ENCODE assay signal across 1 cellular context in the genomic region with DNA sequence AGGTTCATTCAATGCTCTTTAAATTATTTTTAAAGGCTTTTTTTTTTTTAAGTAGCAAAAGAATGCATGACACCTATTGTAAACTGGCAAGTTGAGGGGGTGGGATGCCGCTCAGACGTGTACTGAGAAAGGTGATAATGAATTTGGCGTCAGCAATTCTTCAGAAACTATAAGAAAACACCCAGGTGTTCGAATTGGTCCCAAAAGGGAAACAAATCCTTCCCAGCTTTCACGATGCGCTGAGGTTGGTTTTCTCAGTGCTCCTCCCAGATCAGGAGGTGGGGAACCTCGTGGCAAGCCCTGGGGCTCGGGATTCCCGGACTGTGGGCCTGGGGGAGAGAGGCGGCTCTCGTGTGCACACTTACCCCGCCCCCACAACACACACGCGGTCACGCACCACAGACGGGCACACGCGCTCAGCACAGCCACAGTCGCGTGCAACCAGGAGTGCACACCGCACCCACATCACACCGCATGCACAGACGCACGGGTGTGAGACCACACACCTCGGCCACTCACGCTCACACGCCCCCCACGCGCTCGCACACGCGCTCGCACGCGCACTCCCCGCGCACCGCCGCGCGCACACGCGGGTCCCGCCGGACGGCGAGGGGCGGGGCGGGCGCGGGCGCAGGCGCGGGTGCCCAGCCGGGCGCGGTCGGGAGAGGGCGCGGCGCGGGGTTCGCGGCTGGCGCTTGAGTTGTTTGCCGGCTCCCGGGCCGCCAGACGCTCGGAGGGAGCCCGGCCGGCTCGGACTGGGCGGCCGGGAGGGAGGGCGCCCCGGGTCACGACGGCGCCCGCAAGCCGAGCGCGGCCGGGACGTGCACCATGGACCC.
TF ChIP-seq lines count a peak whose summit lies in the region.

A gene with protein sequence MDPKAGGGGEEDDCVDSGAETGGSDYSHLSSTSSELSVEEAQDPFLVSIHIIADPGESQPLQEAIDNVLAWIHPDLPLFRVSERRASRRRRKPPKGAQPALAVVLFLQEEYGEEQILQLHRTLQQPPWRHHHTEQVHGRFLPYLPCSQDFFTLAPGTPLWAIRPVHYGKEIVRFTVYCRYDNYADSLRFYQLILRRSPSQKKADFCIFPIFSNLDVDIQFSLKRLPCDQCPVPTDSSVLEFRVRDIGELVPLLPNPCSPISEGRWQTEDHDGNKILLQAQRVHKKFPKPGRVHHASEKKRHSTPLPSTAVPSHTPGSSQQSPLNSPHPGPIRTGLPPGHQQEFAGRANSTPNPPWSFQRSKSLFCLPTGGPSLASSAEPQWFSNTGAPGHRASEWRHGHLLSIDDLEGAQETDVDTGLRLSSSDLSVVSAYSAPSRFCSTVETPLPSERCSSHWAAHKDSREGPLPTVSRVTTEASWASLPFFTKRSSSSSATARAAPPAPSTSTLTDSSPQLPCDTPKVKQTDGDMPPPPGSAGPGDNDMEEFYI (plus strand): TSS at position 725 of the 836 bp plus-strand sequence. CDS start 104 bp downstream, at position 829.

TF ChIP-seq in WTC11, 78 proteins besides CTCF, POLR2A, EP300 and RAD21 (continued from another document and continues in another):
- TF ChIP-seq, protein P1, sequence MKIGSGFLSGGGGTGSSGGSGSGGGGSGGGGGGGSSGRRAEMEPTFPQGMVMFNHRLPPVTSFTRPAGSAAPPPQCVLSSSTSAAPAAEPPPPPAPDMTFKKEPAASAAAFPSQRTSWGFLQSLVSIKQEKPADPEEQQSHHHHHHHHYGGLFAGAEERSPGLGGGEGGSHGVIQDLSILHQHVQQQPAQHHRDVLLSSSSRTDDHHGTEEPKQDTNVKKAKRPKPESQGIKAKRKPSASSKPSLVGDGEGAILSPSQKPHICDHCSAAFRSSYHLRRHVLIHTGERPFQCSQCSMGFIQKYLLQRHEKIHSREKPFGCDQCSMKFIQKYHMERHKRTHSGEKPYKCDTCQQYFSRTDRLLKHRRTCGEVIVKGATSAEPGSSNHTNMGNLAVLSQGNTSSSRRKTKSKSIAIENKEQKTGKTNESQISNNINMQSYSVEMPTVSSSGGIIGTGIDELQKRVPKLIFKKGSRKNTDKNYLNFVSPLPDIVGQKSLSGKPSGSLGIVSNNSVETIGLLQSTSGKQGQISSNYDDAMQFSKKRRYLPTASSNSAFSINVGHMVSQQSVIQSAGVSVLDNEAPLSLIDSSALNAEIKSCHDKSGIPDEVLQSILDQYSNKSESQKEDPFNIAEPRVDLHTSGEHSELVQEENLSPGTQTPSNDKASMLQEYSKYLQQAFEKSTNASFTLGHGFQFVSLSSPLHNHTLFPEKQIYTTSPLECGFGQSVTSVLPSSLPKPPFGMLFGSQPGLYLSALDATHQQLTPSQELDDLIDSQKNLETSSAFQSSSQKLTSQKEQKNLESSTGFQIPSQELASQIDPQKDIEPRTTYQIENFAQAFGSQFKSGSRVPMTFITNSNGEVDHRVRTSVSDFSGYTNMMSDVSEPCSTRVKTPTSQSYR (CRISPR knock-in tag; IDR thresholded peaks at IDR 0.05), result peak; percentile 22; the same call in 1 of the 2 replicates
- TF ChIP-seq ELF4 (CRISPR knock-in tag; IDR thresholded peaks at IDR 0.05; ENCODE audit: low read depth) (no peak), NFATC4 (CRISPR knock-in tag; IDR thresholded peaks at IDR 0.05) (no peak), ZNF219 (CRISPR knock-in tag; IDR thresholded peaks at IDR 0.05; ENCODE audit: borderline replicate concordance) (peak; percentile 83; the same call in 1 of the 2 replicates), OVOL2 (CRISPR knock-in tag; IDR thresholded peaks at IDR 0.05; ENCODE audit: borderline replicate concordance) (no peak), ZBTB21 (CRISPR knock-in tag; IDR thresholded peaks at IDR 0.05; ENCODE audit: borderline replicate concordance) (peak; percentile 76), ZNF317 (CRISPR knock-in tag; IDR thresholded peaks at IDR 0.05; ENCODE audit: borderline replicate concordance, low read depth) (no peak), MXD4 (CRISPR knock-in tag; IDR thresholded peaks at IDR 0.05; ENCODE audit: borderline replicate concordance) (no peak), RORB (CRISPR knock-in tag; IDR thresholded peaks at IDR 0.05) (no peak), CREM (CRISPR knock-in tag; IDR thresholded peaks at IDR 0.05) (no peak), MYBL2 (CRISPR knock-in tag; IDR thresholded peaks at IDR 0.05) (no peak; the same call in 1 of the 2 replicates), ZNF232 (CRISPR knock-in tag; IDR thresholded peaks at IDR 0.05) (peak; percentile 40; the same call in 1 of the 2 replicates), SMAD3 (CRISPR knock-in tag; IDR thresholded peaks at IDR 0.05; ENCODE audit: borderline replicate concordance) (no peak), ETV6 (CRISPR knock-in tag; IDR thresholded peaks at IDR 0.05) (no peak), NFE2L1 (CRISPR knock-in tag; IDR thresholded peaks at IDR 0.05) (no peak), GRHL2 (CRISPR knock-in tag; IDR thresholded peaks at IDR 0.05; ENCODE audit: insufficient replicate concordance, severe bottlenecking) (no peak), JUN (CRISPR knock-in tag; IDR thresholded peaks at IDR 0.05) (no peak), NFYB (CRISPR knock-in tag; conservative IDR thresholded peaks at IDR 0.05; ENCODE audit: low read depth) (no peak), SMAD4 (CRISPR knock-in tag; IDR thresholded peaks at IDR 0.05) (no peak), GTF2I (CRISPR knock-in tag; conservative IDR thresholded peaks at IDR 0.05) (no peak)
- TF ChIP-seq, protein P2, sequence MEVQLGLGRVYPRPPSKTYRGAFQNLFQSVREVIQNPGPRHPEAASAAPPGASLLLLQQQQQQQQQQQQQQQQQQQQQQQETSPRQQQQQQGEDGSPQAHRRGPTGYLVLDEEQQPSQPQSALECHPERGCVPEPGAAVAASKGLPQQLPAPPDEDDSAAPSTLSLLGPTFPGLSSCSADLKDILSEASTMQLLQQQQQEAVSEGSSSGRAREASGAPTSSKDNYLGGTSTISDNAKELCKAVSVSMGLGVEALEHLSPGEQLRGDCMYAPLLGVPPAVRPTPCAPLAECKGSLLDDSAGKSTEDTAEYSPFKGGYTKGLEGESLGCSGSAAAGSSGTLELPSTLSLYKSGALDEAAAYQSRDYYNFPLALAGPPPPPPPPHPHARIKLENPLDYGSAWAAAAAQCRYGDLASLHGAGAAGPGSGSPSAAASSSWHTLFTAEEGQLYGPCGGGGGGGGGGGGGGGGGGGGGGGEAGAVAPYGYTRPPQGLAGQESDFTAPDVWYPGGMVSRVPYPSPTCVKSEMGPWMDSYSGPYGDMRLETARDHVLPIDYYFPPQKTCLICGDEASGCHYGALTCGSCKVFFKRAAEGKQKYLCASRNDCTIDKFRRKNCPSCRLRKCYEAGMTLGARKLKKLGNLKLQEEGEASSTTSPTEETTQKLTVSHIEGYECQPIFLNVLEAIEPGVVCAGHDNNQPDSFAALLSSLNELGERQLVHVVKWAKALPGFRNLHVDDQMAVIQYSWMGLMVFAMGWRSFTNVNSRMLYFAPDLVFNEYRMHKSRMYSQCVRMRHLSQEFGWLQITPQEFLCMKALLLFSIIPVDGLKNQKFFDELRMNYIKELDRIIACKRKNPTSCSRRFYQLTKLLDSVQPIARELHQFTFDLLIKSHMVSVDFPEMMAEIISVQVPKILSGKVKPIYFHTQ (CRISPR knock-in tag; IDR thresholded peaks at IDR 0.05), result no peak
- TF ChIP-seq, protein P3, sequence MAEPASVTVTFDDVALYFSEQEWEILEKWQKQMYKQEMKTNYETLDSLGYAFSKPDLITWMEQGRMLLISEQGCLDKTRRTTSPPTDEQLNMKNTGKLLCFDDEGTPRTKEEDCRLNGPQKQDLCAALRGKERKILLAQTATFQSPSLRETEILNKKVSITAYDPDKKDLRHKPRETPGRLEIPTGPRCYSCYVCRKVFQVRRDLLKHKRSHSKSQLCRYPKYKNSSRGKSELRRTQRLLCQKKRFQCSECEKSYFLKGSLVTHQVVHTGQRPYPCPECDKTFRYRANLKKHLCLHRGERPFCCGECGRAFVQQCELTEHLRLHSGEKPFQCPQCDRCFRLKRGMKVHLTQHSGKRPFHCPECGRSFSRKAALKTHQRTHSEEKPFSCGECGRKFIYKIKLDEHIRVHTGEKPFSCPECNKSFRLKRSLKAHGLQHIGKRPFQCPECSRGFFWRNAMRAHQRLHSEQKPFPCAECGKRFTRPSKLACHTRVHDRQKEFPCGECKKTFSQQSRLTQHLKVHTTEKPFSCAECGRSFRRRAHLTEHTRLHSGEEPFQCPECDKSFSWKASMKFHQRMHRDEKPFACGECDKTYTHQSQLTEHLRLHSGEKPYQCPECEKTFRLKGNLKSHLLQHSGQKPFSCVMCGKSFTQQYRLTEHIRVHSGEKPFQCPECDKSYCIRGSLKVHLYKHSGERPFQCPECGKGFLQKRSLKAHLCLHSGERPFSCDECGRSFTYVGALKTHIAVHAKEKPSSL (CRISPR knock-in tag; conservative IDR thresholded peaks at IDR 0.05), result no peak
- TF ChIP-seq, protein P4, sequence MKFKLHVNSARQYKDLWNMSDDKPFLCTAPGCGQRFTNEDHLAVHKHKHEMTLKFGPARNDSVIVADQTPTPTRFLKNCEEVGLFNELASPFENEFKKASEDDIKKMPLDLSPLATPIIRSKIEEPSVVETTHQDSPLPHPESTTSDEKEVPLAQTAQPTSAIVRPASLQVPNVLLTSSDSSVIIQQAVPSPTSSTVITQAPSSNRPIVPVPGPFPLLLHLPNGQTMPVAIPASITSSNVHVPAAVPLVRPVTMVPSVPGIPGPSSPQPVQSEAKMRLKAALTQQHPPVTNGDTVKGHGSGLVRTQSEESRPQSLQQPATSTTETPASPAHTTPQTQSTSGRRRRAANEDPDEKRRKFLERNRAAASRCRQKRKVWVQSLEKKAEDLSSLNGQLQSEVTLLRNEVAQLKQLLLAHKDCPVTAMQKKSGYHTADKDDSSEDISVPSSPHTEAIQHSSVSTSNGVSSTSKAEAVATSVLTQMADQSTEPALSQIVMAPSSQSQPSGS (CRISPR knock-in tag; IDR thresholded peaks at IDR 0.05; ENCODE audit: borderline replicate concordance, low read depth), result no peak
- TF ChIP-seq, protein P5, sequence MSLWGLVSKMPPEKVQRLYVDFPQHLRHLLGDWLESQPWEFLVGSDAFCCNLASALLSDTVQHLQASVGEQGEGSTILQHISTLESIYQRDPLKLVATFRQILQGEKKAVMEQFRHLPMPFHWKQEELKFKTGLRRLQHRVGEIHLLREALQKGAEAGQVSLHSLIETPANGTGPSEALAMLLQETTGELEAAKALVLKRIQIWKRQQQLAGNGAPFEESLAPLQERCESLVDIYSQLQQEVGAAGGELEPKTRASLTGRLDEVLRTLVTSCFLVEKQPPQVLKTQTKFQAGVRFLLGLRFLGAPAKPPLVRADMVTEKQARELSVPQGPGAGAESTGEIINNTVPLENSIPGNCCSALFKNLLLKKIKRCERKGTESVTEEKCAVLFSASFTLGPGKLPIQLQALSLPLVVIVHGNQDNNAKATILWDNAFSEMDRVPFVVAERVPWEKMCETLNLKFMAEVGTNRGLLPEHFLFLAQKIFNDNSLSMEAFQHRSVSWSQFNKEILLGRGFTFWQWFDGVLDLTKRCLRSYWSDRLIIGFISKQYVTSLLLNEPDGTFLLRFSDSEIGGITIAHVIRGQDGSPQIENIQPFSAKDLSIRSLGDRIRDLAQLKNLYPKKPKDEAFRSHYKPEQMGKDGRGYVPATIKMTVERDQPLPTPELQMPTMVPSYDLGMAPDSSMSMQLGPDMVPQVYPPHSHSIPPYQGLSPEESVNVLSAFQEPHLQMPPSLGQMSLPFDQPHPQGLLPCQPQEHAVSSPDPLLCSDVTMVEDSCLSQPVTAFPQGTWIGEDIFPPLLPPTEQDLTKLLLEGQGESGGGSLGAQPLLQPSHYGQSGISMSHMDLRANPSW (CRISPR knock-in tag; conservative IDR thresholded peaks at IDR 0.05; ENCODE audit: low read depth), result no peak
- TF ChIP-seq, protein P6, sequence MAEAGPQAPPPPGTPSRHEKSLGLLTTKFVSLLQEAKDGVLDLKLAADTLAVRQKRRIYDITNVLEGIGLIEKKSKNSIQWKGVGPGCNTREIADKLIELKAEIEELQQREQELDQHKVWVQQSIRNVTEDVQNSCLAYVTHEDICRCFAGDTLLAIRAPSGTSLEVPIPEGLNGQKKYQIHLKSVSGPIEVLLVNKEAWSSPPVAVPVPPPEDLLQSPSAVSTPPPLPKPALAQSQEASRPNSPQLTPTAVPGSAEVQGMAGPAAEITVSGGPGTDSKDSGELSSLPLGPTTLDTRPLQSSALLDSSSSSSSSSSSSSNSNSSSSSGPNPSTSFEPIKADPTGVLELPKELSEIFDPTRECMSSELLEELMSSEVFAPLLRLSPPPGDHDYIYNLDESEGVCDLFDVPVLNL (CRISPR knock-in tag; IDR thresholded peaks at IDR 0.05; ENCODE audit: borderline replicate concordance, low read depth), result no peak
- TF ChIP-seq, protein P7, sequence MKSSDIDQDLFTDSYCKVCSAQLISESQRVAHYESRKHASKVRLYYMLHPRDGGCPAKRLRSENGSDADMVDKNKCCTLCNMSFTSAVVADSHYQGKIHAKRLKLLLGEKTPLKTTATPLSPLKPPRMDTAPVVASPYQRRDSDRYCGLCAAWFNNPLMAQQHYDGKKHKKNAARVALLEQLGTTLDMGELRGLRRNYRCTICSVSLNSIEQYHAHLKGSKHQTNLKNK (CRISPR knock-in tag; IDR thresholded peaks at IDR 0.05), result no peak
- TF ChIP-seq, protein P8, sequence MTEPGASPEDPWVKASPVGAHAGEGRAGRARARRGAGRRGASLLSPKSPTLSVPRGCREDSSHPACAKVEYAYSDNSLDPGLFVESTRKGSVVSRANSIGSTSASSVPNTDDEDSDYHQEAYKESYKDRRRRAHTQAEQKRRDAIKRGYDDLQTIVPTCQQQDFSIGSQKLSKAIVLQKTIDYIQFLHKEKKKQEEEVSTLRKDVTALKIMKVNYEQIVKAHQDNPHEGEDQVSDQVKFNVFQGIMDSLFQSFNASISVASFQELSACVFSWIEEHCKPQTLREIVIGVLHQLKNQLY (CRISPR knock-in tag; IDR thresholded peaks at IDR 0.05), result peak; percentile 8; the same call in 1 of the 2 replicates
- TF ChIP-seq, protein P9, sequence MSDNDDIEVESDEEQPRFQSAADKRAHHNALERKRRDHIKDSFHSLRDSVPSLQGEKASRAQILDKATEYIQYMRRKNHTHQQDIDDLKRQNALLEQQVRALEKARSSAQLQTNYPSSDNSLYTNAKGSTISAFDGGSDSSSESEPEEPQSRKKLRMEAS (CRISPR knock-in tag; IDR thresholded peaks at IDR 0.05), result peak; percentile 84
- TF ChIP-seq, protein P10, sequence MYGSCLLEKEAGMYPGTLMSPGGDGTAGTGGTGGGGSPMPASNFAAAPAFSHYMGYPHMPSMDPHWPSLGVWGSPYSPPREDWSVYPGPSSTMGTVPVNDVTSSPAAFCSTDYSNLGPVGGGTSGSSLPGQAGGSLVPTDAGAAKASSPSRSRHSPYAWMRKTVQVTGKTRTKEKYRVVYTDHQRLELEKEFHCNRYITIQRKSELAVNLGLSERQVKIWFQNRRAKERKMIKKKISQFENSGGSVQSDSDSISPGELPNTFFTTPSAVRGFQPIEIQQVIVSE (CRISPR knock-in tag; IDR thresholded peaks at IDR 0.05; ENCODE audit: borderline replicate concordance), result no peak
- TF ChIP-seq, protein P11, sequence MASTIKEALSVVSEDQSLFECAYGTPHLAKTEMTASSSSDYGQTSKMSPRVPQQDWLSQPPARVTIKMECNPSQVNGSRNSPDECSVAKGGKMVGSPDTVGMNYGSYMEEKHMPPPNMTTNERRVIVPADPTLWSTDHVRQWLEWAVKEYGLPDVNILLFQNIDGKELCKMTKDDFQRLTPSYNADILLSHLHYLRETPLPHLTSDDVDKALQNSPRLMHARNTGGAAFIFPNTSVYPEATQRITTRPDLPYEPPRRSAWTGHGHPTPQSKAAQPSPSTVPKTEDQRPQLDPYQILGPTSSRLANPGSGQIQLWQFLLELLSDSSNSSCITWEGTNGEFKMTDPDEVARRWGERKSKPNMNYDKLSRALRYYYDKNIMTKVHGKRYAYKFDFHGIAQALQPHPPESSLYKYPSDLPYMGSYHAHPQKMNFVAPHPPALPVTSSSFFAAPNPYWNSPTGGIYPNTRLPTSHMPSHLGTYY (CRISPR knock-in tag; IDR thresholded peaks at IDR 0.05), result no peak
- TF ChIP-seq, protein P12, sequence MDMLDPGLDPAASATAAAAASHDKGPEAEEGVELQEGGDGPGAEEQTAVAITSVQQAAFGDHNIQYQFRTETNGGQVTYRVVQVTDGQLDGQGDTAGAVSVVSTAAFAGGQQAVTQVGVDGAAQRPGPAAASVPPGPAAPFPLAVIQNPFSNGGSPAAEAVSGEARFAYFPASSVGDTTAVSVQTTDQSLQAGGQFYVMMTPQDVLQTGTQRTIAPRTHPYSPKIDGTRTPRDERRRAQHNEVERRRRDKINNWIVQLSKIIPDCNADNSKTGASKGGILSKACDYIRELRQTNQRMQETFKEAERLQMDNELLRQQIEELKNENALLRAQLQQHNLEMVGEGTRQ (CRISPR knock-in tag; IDR thresholded peaks at IDR 0.05), result no peak
